Comparison of ENCODE assay signal across 28 cellular contexts in the genomic region with DNA sequence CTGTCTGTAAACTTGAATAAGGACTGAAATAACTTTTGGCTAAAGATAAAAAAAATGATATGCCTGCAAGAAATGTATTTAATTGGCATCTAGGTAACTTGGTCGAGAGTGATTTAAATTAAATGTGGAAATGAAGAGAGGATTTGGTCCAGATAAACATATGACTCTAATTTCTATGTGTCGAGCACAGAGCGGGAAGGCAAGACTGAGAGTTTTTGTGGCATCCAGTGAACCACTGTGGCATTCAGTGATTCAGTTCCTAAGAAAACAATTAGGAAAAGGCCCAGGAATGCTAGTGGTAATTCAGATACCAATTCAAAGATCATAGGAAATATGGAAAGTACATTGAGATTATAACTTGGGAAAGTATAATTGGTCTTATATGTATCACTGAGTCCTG. TPM values are rescaled to one million over a fixed set of nuclear protein-coding genes. Genes with fewer than 3 reads are reported as not detected.
A peak's percentile ranks its signal among the peaks of the same experiment; 100 is the strongest.
DNase-seq lines count a peak whose midpoint lies in the region; ATAC-seq, FAIRE-seq and TF ChIP-seq lines count a peak whose summit lies in the region.
"Had no signal": no experiment of that assay in that cellular context is flagged by ENCODE, and none has a peak within 500 bp of the region (broad histone marks: within the 10 kb centered on the region; RNA-seq: fewer than 3 reads in every experiment).

No MANE protein-coding gene starts in this region.

- FAIRE-seq in D721Med (lab: Jason Lieb, UNC) = no peak
- FAIRE-seq: endometrium, K562 had no signal

- H3K27me3 Mint-ChIP-seq in naive thymus-derived CD8-positive, alpha-beta T cell = peaks cover 0 to 9% (median 4%) of the 10 kb centered on the region in 5 donors
- H3K27me3 Mint-ChIP-seq: B cell; dendritic cell treated with granulocyte-macrophage colony-stimulating factor and Interleukin-4, amounts not matched to agents 40 ng/mL and 50 ng/mL, for 4 days had no signal

- peaks cover 0 to 2% (median 0%) of the 10 kb centered on the region in 9 donors for H3K9me3 Mint-ChIP-seq in naive thymus-derived CD8-positive, alpha-beta T cell
- H3K9me3 Mint-ChIP-seq: activated naive CD8-positive, alpha-beta T cell treated with anti-CD3 and anti-CD28 coated beads, Interleukin-2, amount 50 U/mL, for 24 hours; dendritic cell treated with granulocyte-macrophage colony-stimulating factor and Interleukin-4, amounts not matched to agents 40 ng/mL and 50 ng/mL, for 4 days; GM23338; neural progenitor cell; WTC11 had no signal

- POLR2A ChIA-PET in naive thymus-derived CD8-positive, alpha-beta T cell (lab: Charles Lee) = no interaction called here

- DNase-seq in GM04503 (ENCODE audit: low read depth) (peak; percentile 33), NCI-H226 (peak; percentile 2), fibroblast of mammary gland (ENCODE audit: low read depth) (peak; percentile 57), stromal cell of bone marrow (ENCODE audit: low read depth) (peak; percentile 56), D721Med (ENCODE audit: insufficient read length, low spot score) (no peak)
- no peak for DNase-seq in naive thymus-derived CD8-positive, alpha-beta T cell
- DNase-seq: activated CD4-positive, alpha-beta T cell treated with anti-CD3 and anti-CD28 coated beads, Interleukin-2, amount 50 U/mL, for 4 hours; activated effector memory CD4-positive, alpha-beta T cell treated with anti-CD3 and anti-CD28 coated beads, Interleukin-2, amount 50 U/mL, for 16 hours; activated naive CD8-positive, alpha-beta T cell treated with anti-CD3 and anti-CD28 coated beads, Interleukin-2, amount 50 U/mL, for 24 hours; immature natural killer cell; left ventricle myocardium superior; midbrain; MV-4-11; NCI-H1694 treated with DMSO at 0.1 percent for 48 hours; NCI-H2227 treated with DMSO at 0.1 percent for 48 hours; NCI-H748 treated with DMSO at 0.1 percent for 48 hours; T-helper 9 cell; uterus had no signal

- no peak overlapping the region for H3K27ac Mint-ChIP-seq in naive thymus-derived CD8-positive, alpha-beta T cell
- H3K27ac Mint-ChIP-seq: activated naive CD8-positive, alpha-beta T cell treated with anti-CD3 and anti-CD28 coated beads, Interleukin-2, amount 50 U/mL, for 24 hours; B cell; dendritic cell treated with granulocyte-macrophage colony-stimulating factor and Interleukin-4, amounts not matched to agents 40 ng/mL and 50 ng/mL, for 4 days; GM23338; immature natural killer cell; neural progenitor cell; progenitor cell of endocrine pancreas; WTC11 had no signal

- H3K4me3 Mint-ChIP-seq in naive thymus-derived CD8-positive, alpha-beta T cell = no peak overlapping the region
- H3K4me3 Mint-ChIP-seq: activated naive CD8-positive, alpha-beta T cell treated with anti-CD3 and anti-CD28 coated beads, Interleukin-2, amount 50 U/mL, for 24 hours; B cell; dendritic cell treated with granulocyte-macrophage colony-stimulating factor and Interleukin-4, amounts not matched to agents 40 ng/mL and 50 ng/mL, for 4 days; GM23338; immature natural killer cell; neural progenitor cell; WTC11 had no signal

- no peak overlapping the region for H3K4me3 ChIP-seq in fibroblast of mammary gland (ENCODE audit: control insufficient read depth, low read depth, low read length)
- H3K4me3 ChIP-seq: cardiac muscle cell, GM23338, K562, neural progenitor cell, uterus had no signal

- ATAC-seq in HG03521 (IDR thresholded peaks at IDR 0.05; ENCODE audit: unreplicated experiment) = no peak
- no peak for ATAC-seq in naive thymus-derived CD8-positive, alpha-beta T cell
- ATAC-seq: activated naive CD8-positive, alpha-beta T cell treated with anti-CD3 and anti-CD28 coated beads, Interleukin-2, amount 50 U/mL, for 24 hours; GM23338; K562; left ventricle myocardium superior; WTC11 had no signal

- no peak for TF ChIP-seq CTCF in fibroblast of mammary gland (conservative IDR thresholded peaks at IDR 0.05; ENCODE audit: control insufficient read depth, insufficient read depth, low read depth, low read length)
- TF ChIP-seq CTCF in D721Med (IDR thresholded peaks at IDR 0.05; ENCODE audit: insufficient read depth, missing control alignments) = no peak

- H3K36me3 Mint-ChIP-seq in naive thymus-derived CD8-positive, alpha-beta T cell = peaks cover 0 to 3% (median 0%) of the 10 kb centered on the region in 3 donors
- H3K36me3 Mint-ChIP-seq: immature natural killer cell, neural progenitor cell, WTC11 had no signal

- no peaks in the 10 kb centered on the region for H3K4me1 Mint-ChIP-seq in naive thymus-derived CD8-positive, alpha-beta T cell
- H3K4me1 Mint-ChIP-seq: B cell, GM23338, immature natural killer cell, neural progenitor cell, WTC11 had no signal

RNA-seq across cellular contexts. Expression of gene PDE4B, which starts 39.6 kb away (rescaled TPM):
- 10 to 100 TPM; 29.6 to 31.9 TPM for total RNA-seq in naive thymus-derived CD8-positive, alpha-beta T cell
- 10 to 100 TPM; 27.4 to 35.2 (median 34.7) TPM for polyA plus RNA-seq in naive thymus-derived CD8-positive, alpha-beta T cell
- polyA plus RNA-seq: K562 had no signal

Comparison
In these comparisons a context has a peak if more than half of its experiments do, and no peak if none do; other contexts are left out.
1. DNase-seq: peak in GM04503 (single experiment), NCI-H226 (single experiment), fibroblast of mammary gland (single experiment) and stromal cell of bone marrow (single experiment); none in D721Med (single experiment) and naive thymus-derived CD8-positive, alpha-beta T cell (0 of 10).